Comparison of ENCODE assay signal across 9 cellular contexts in the genomic region with DNA sequence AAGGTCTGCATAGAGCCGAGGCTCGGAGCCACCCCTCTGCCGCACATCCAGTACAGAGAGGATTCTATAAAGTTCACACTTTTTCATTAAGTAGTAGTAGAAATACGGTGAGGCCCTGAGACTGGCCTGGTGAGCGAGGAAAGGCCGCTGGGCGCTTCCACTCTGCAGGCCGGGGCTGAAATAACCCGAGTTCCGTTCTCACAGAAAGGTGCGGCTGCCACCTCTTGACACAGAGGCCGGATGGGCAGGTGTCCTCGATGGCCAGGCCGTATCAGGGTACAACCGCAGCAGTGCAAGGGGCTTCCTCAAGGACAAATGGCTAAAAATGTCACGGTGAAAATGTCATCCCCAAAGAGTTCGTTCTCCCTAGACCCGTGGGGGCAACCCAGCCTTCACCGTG. TPM values are rescaled to one million over a fixed set of nuclear protein-coding genes. Genes with fewer than 3 reads are reported as not detected.
DNase-seq lines count a peak whose midpoint lies in the region; ATAC-seq and TF ChIP-seq lines count a peak whose summit lies in the region.
"Had no signal": no experiment of that assay in that cellular context is flagged by ENCODE, and none has a peak within 500 bp of the region (broad histone marks: within the 10 kb centered on the region; RNA-seq: fewer than 3 reads in every experiment).

No MANE protein-coding gene starts in this region.

- TF ChIP-seq CTCF in lower lobe of right lung (IDR thresholded peaks at IDR 0.05): no peak
- no peak for TF ChIP-seq CTCF in tibial nerve (IDR thresholded peaks at IDR 0.05)

- no peak for TF ChIP-seq POLR2A in tibial nerve (IDR thresholded peaks at IDR 0.05)

- H3K4me3 ChIP-seq in lower lobe of right lung: peak overlapping the region; percentile 17
- peak overlapping the region in 1 of 4 donors; percentile 28 for H3K4me3 ChIP-seq in tibial nerve

- H3K36me3 Mint-ChIP-seq in activated naive CD4-positive, alpha-beta T cell treated with anti-CD3 and anti-CD28 coated beads, Interleukin-2, amount 10 ng/mL, durations not matched to agents 7 days and 5 days: peaks cover 42% of the 10 kb centered on the region
- peaks cover 8% of the 10 kb centered on the region for H3K36me3 Mint-ChIP-seq in activated naive CD8-positive, alpha-beta T cell treated with anti-CD3 and anti-CD28 coated beads for 36 hours

- ATAC-seq in lower lobe of right lung (no peak), GM19397 (IDR thresholded peaks at IDR 0.05; ENCODE audit: unreplicated experiment) (no peak), HG03565 (IDR thresholded peaks at IDR 0.05; ENCODE audit: unreplicated experiment) (no peak)

- no peak for DNase-seq in activated naive CD4-positive, alpha-beta T cell treated with anti-CD3 and anti-CD28 coated beads, Interleukin-2, amount 10 ng/mL, durations not matched to agents 7 days and 5 days
- DNase-seq in activated naive CD4-positive, alpha-beta T cell treated with Interleukin-2 at 50 U/mL for 16 hours: no peak
- DNase-seq in activated naive CD8-positive, alpha-beta T cell treated with anti-CD3 and anti-CD28 coated beads for 36 hours: no peak
- DNase-seq in lower lobe of right lung (no peak), tibial nerve (ENCODE audit: low spot score in 2 of 2) (no peak), OCI-M1 (lab: John Stamatoyannopoulos, UW) (no peak)

- H3K27ac ChIP-seq in lower lobe of right lung (peak overlapping the region; percentile 53), tibial nerve (peak overlapping the region; percentile 65 to 95 (median 82))
- H3K27ac ChIP-seq: epithelial cell of prostate had no signal

- 90 to 91% methylated on average over 19 of the region's 19 CpGs for WGBS in tibial nerve, 2 donors

- H3K27me3 Mint-ChIP-seq in activated naive CD4-positive, alpha-beta T cell treated with anti-CD3 and anti-CD28 coated beads, Interleukin-2, amount 10 ng/mL, durations not matched to agents 7 days and 5 days: no peaks in the 10 kb centered on the region
- no peaks in the 10 kb centered on the region for H3K27me3 Mint-ChIP-seq in activated naive CD8-positive, alpha-beta T cell treated with anti-CD3 and anti-CD28 coated beads for 36 hours

- no peak for TF ChIP-seq EP300 in tibial nerve (IDR thresholded peaks at IDR 0.05)

- intact Hi-C loops in lower lobe of right lung (cut with DNase I): no loop called here

- CTCF ChIA-PET in activated naive CD4-positive, alpha-beta T cell treated with anti-CD3 and anti-CD28 coated beads, Interleukin-2, amount 10 ng/mL, durations not matched to agents 7 days and 5 days (lab: Charles Lee): no interaction called here

- H3K4me1 ChIP-seq in lower lobe of right lung (peaks cover 28% of the 10 kb centered on the region), tibial nerve (peaks cover 0 to 35% (median 20%) of the 10 kb centered on the region in 4 donors)

- peak overlapping the region; percentile 66 for H3K4me3 Mint-ChIP-seq in activated naive CD4-positive, alpha-beta T cell treated with anti-CD3 and anti-CD28 coated beads, Interleukin-2, amount 10 ng/mL, durations not matched to agents 7 days and 5 days
- peak overlapping the region; percentile 57 for H3K4me3 Mint-ChIP-seq in activated naive CD8-positive, alpha-beta T cell treated with anti-CD3 and anti-CD28 coated beads for 36 hours

- H3K27me3 ChIP-seq in lower lobe of right lung (ENCODE audit: low read depth) (no peaks in the 10 kb centered on the region), tibial nerve (no peaks in the 10 kb centered on the region)

- no peak overlapping the region for H3K27ac Mint-ChIP-seq in activated naive CD4-positive, alpha-beta T cell treated with anti-CD3 and anti-CD28 coated beads, Interleukin-2, amount 10 ng/mL, durations not matched to agents 7 days and 5 days
- peak overlapping the region; percentile 42 for H3K27ac Mint-ChIP-seq in activated naive CD8-positive, alpha-beta T cell treated with anti-CD3 and anti-CD28 coated beads for 36 hours

- H3K4me1 Mint-ChIP-seq in activated naive CD4-positive, alpha-beta T cell treated with anti-CD3 and anti-CD28 coated beads, Interleukin-2, amount 10 ng/mL, durations not matched to agents 7 days and 5 days: peaks cover 32% of the 10 kb centered on the region
- peaks cover 12% of the 10 kb centered on the region for H3K4me1 Mint-ChIP-seq in activated naive CD8-positive, alpha-beta T cell treated with anti-CD3 and anti-CD28 coated beads for 36 hours

- no peaks in the 10 kb centered on the region for H3K9me3 Mint-ChIP-seq in activated naive CD4-positive, alpha-beta T cell treated with anti-CD3 and anti-CD28 coated beads, Interleukin-2, amount 10 ng/mL, durations not matched to agents 7 days and 5 days
- H3K9me3 Mint-ChIP-seq in activated naive CD8-positive, alpha-beta T cell treated with anti-CD3 and anti-CD28 coated beads for 36 hours: no peaks in the 10 kb centered on the region

- H3K9me3 ChIP-seq in lower lobe of right lung: no peaks in the 10 kb centered on the region
- H3K9me3 ChIP-seq in tibial nerve: no peaks in the 10 kb centered on the region

- H3K36me3 ChIP-seq in lower lobe of right lung: peaks cover 57% of the 10 kb centered on the region
- peaks cover 0 to 67% (median 11%) of the 10 kb centered on the region in 3 donors for H3K36me3 ChIP-seq in tibial nerve

RNA-seq across cellular contexts. Expression of gene PCYT2, which starts 0.8 kb away (rescaled TPM):
- 10 to 100 TPM; 20.8 to 21.4 TPM for total RNA-seq in activated naive CD8-positive, alpha-beta T cell treated with anti-CD3 and anti-CD28 coated beads for 36 hours
- 39.7 TPM for total RNA-seq in lower lobe of right lung
- 10 to 100 TPM; 36.0 to 64.9 (median 46.6) TPM for total RNA-seq in tibial nerve

RNA-seq across cellular contexts. Expression of gene SIRT7, which starts 6.0 kb away (rescaled TPM):
- total RNA-seq in activated naive CD8-positive, alpha-beta T cell treated with anti-CD3 and anti-CD28 coated beads for 36 hours: 10 to 100 TPM; 27.3 to 30.1 TPM
- total RNA-seq in lower lobe of right lung (32.8 TPM), tibial nerve (10 to 100 TPM; 22.3 to 42.2 (median 30.7) TPM)

RNA-seq across cellular contexts. Expression of gene NPB, which starts 9.9 kb away (rescaled TPM):
- total RNA-seq in activated naive CD8-positive, alpha-beta T cell treated with anti-CD3 and anti-CD28 coated beads for 36 hours: under 1 TPM in 1 of 2 experiments, not detected in 1; 0.47 TPM
- total RNA-seq in lower lobe of right lung (0.71 TPM), tibial nerve (1 to 10 TPM in 3 of 4 donors, not detected in 1; 4.2 to 8.7 (median 5.4) TPM)

RNA-seq across cellular contexts. Expression of gene MAFG, which starts 15.6 kb away (rescaled TPM):
- 10 to 100 TPM; 18.4 to 19.2 TPM for total RNA-seq in activated naive CD8-positive, alpha-beta T cell treated with anti-CD3 and anti-CD28 coated beads for 36 hours
- total RNA-seq in lower lobe of right lung: 30.7 TPM
- 10 to 100 TPM; 17.9 to 25.5 (median 22.5) TPM for total RNA-seq in tibial nerve

RNA-seq across cellular contexts. Expression of gene ANAPC11, which starts 20.4 kb away (rescaled TPM):
- total RNA-seq in activated naive CD8-positive, alpha-beta T cell treated with anti-CD3 and anti-CD28 coated beads for 36 hours: 100 to 1,000 TPM; 119 to 126 TPM
- 81.9 TPM for total RNA-seq in lower lobe of right lung
- 100 to 1,000 TPM in 3 of 4 donors, 10 to 100 TPM in 1; 95.4 to 116 (median 106) TPM for total RNA-seq in tibial nerve
